Comparison of ENCODE assay signal across 8 cellular contexts in genomic region chr2:11863513-11864328, GRCh38.
A peak's percentile ranks its signal among the peaks of the same experiment; 100 is the strongest.
DNase-seq lines count a peak whose midpoint lies in the region; ATAC-seq, FAIRE-seq and TF ChIP-seq lines count a peak whose summit lies in the region.

No MANE protein-coding gene starts in this region.

- TF ChIP-seq POLR2A in H1 (IDR thresholded peaks at IDR 0.05; ENCODE audit: control extremely low read depth in 1 of 2, low read depth in 2 of 2, low read length in 2 of 2): no peak

- H3K14ac ChIP-seq in H1 (ENCODE audit: insufficient read length): no peak overlapping the region

- H3K23ac ChIP-seq in H1 (ENCODE audit: insufficient read length): no peak overlapping the region

- H3K27ac ChIP-seq in H1 (ENCODE audit: low read depth, low read length): no peak overlapping the region

- no peaks in the 10 kb centered on the region for H3K27me3 ChIP-seq in H1 (replicated peaks in 1 of 4; ENCODE audit: control insufficient read depth in 3 of 4, extremely low read depth in 1 of 4, insufficient read depth in 3 of 4, low read length in 3 of 4)

- H3K36me3 ChIP-seq in H1 (ENCODE audit: control insufficient read depth in 2 of 4, insufficient read depth in 4 of 4, low read length in 3 of 4): no peaks in the 10 kb centered on the region

- H3K4me3 ChIP-seq in H1 (ENCODE audit: extremely low read depth in 1 of 4, insufficient read depth in 2 of 4, low read depth in 3 of 4, low read length in 4 of 4): peak overlapping the region in 1 of 4 experiments; percentile 24; a peak in 1 of 8 replicates

- H3K4me1 ChIP-seq in H1 (replicated peaks in 1 of 4; ENCODE audit: control insufficient read depth in 3 of 4, insufficient read depth in 4 of 4, low read length in 3 of 4): peaks cover 0 to 10% (median 3%) of the 10 kb centered on the region in 4 experiments; a peak in 6 of 7 replicates

- peak overlapping the region in 1 of 2 experiments; percentile 4; a peak in 2 of 4 replicates for H3K4me2 ChIP-seq in H1 (ENCODE audit: insufficient read depth in 1 of 2, low read depth in 2 of 2, low read length in 2 of 2)

- POLR2A ChIA-PET in H1 (lab: Charles Lee; ENCODE audit: partially characterized antibody): interaction anchor here (0.7 kb wide), 1 partner anchor 10 kb away, joined by 3 read pairs; no protein-coding TSS in a partner anchor

- H4K91ac ChIP-seq in H1 (replicated peaks; ENCODE audit: insufficient read length, low read length): no peak overlapping the region

- H2BK15ac ChIP-seq in H1 (ENCODE audit: low read length): peak overlapping the region; percentile 31

- no peaks in the 10 kb centered on the region for H4K20me1 ChIP-seq in H1 (replicated peaks in 1 of 2; ENCODE audit: control insufficient read depth in 1 of 2, insufficient read depth in 2 of 2, low read length in 2 of 2)

- no peak for TF ChIP-seq EP300 in H1 (IDR thresholded peaks at IDR 0.05; ENCODE audit: borderline replicate concordance in 1 of 2, low read depth in 2 of 2, low read length in 2 of 2)

- FAIRE-seq in H1 (lab: Jason Lieb, UNC): peak; percentile 13

- H3K4ac ChIP-seq in H1 (replicated peaks; ENCODE audit: insufficient read length, low read depth, low read length): no peak overlapping the region

- DNase-seq in NCI-H1436 (lab: John Stamatoyannopoulos, UW) (peak; percentile 17), NCI-H1436 treated with DMSO at 0.1 percent for 48 hours (lab: John Stamatoyannopoulos, UW) (no peak), NCI-H748 treated with DMSO at 0.1 percent for 48 hours (lab: John Stamatoyannopoulos, UW) (peak; percentile 31), H1 (ENCODE audit: low read depth in 1 of 2, low spot score in 2 of 2) (peak; percentile 78 to 88), midbrain (lab: John Stamatoyannopoulos, UW) (peak; percentile 74)
- DNase-seq in activated CD8-positive, alpha-beta memory T cell treated with anti-CD3 and anti-CD28 coated beads for 24 hours: peak; percentile 87
- DNase-seq in stimulated activated CD8-positive, alpha-beta memory T cell treated with anti-CD3 and anti-CD28 coated beads, Interleukin-4, amount 100 ng/mL, for 24 hours (ENCODE audit: low read depth): peak; percentile 52

- peak overlapping the region; percentile 16; the same call in 1 of the 2 replicates for H2BK20ac ChIP-seq in H1 (ENCODE audit: low read length)

- no peak overlapping the region for H3K9ac ChIP-seq in H1 (replicated peaks in 1 of 4; ENCODE audit: extremely low read depth in 1 of 4, low read depth in 3 of 4, low read length in 3 of 4)

- H3K23me2 ChIP-seq in H1 (ENCODE audit: low read depth, low read length): no peaks in the 10 kb centered on the region; the same call in 1 of the 2 replicates

- peaks cover 16 to 17% of the 10 kb centered on the region in 2 experiments for H3K9me3 ChIP-seq in H1 (ENCODE audit: insufficient read depth in 2 of 2, low read depth in 1 of 2, low read length in 1 of 2)

- no peak overlapping the region for H2AK5ac ChIP-seq in H1 (ENCODE audit: low read depth, low read length)

- H2AFZ ChIP-seq in H1 (ENCODE audit: low read length): peak overlapping the region; percentile 93

- no peak overlapping the region for H4K8ac ChIP-seq in H1 (ENCODE audit: extremely low read depth, insufficient read depth, low read length)

- 0 out of 2 replicates have a peak overlapping the region, but pooled peaks have one; percentile 66 for H3K18ac ChIP-seq in H1 (ENCODE audit: extremely low read depth, low read length)

- CTCF ChIA-PET in H1 (lab: Charles Lee; ENCODE audit: partially characterized antibody): interaction anchor here (0.5 to 2.4 kb wide), 12 partner anchors 9 to 393 kb away, joined by 3 to 6 read pairs (median 3); no protein-coding TSS in a partner anchor

- H2BK5ac ChIP-seq in H1 (ENCODE audit: low read depth, low read length): peak overlapping the region; percentile 73; the same call in 1 of the 2 replicates

- TF ChIP-seq RAD21 in H1 (IDR thresholded peaks at IDR 0.05 in 1 of 2, conservative IDR thresholded peaks at IDR 0.05 in 1 of 2; ENCODE audit: low read depth in 2 of 2, low read length in 2 of 2): peak; percentile 90 to 91

- no peak overlapping the region for H4K5ac ChIP-seq in H1 (ENCODE audit: insufficient read length, low read depth, low read length)

- no peaks in the 10 kb centered on the region for H3K79me1 ChIP-seq in H1 (ENCODE audit: low read depth, low read length)

- peak overlapping the region; percentile 30 for H2BK120ac ChIP-seq in H1 (replicated peaks; ENCODE audit: low read depth, low read length)

- TF ChIP-seq CTCF in H1 (IDR thresholded peaks at IDR 0.05; ENCODE audit: control extremely low read depth in 1 of 3, insufficient read depth in 1 of 3, low read depth in 1 of 3, low read length in 3 of 3): peak; percentile 79 to 97 (median 95)

- H2BK12ac ChIP-seq in H1 (ENCODE audit: low read depth, low read length): no peak overlapping the region; the same call in 1 of the 2 replicates

- ATAC-seq in HG02852 (IDR thresholded peaks at IDR 0.05; ENCODE audit: unreplicated experiment): peak; percentile 30

- WGBS in H1 (ENCODE audit: extremely low coverage in 1 of 2, insufficient coverage in 1 of 2, insufficient read length in 1 of 2, insufficient replicate concordance in 2 of 2, low coverage in 1 of 2, low lambda C conversion rate in 2 of 2, missing lambda C conversion rate in 1 of 2), 2 experiments: 53% methylated on average over 9 of the region's 12 CpGs; no CpG with 5 or more reads in 1 of the 2 experiments

- H3K56ac ChIP-seq in H1 (replicated peaks; ENCODE audit: insufficient read length, low read depth, low read length): no peak overlapping the region

- H3K79me2 ChIP-seq in H1 (ENCODE audit: control insufficient read depth in 1 of 2, insufficient read depth in 2 of 2, low read length in 2 of 2): no peaks in the 10 kb centered on the region

TF ChIP-seq in H1, 55 proteins besides CTCF, POLR2A, EP300 and RAD21:
- no peak for TF ChIP-seq NANOG (IDR thresholded peaks at IDR 0.05; ENCODE audit: insufficient read depth, low read depth, low read length, poor library complexity, severe bottlenecking)
- TF ChIP-seq YY1 (IDR thresholded peaks at IDR 0.05; ENCODE audit: low read depth, low read length): no peak
- peak; percentile 52 for TF ChIP-seq ASH2L (IDR thresholded peaks at IDR 0.05; ENCODE audit: low read length)
- TF ChIP-seq CREB1 (IDR thresholded peaks at IDR 0.05): peak; percentile 42; the same call in 1 of the 2 replicates
- TF ChIP-seq SAP30 (IDR thresholded peaks at IDR 0.05; ENCODE audit: insufficient read depth, insufficient replicate concordance, low read length): no peak
- 0 out of 2 replicates have a peak, but pooled peaks have one; percentile 23 for TF ChIP-seq ATF3 (IDR thresholded peaks at IDR 0.05; ENCODE audit: insufficient read depth, low read depth, low read length)
- peak; percentile 81 for TF ChIP-seq CEBPB (IDR thresholded peaks at IDR 0.05; ENCODE audit: low read depth, low read length)
- TF ChIP-seq TEAD4 (IDR thresholded peaks at IDR 0.05; ENCODE audit: low read depth, low read length): 0 out of 2 replicates have a peak, but pooled peaks have one; percentile 34
- no peak for TF ChIP-seq TAF7 (optimal IDR thresholded peaks at IDR 0.05; ENCODE audit: borderline replicate concordance, low read depth, low read length)
- TF ChIP-seq SIRT6 (IDR thresholded peaks at IDR 0.05; ENCODE audit: low read length): no peak
- peak; percentile 67; the same call in 1 of the 2 replicates for TF ChIP-seq KDM1A (IDR thresholded peaks at IDR 0.05; ENCODE audit: borderline replicate concordance, low read length)
- no peak for TF ChIP-seq POLR2AphosphoS5 (IDR thresholded peaks at IDR 0.05; ENCODE audit: low read depth, low read length)
- 0 out of 2 replicates have a peak, but pooled peaks have one; percentile 10 for TF ChIP-seq MAFK (IDR thresholded peaks at IDR 0.05; ENCODE audit: low read depth, low read length)
TF ChIP-seq in H1: peak in this region for 7.
